ENCODE assay signal across 12 cellular contexts in the genomic region with DNA sequence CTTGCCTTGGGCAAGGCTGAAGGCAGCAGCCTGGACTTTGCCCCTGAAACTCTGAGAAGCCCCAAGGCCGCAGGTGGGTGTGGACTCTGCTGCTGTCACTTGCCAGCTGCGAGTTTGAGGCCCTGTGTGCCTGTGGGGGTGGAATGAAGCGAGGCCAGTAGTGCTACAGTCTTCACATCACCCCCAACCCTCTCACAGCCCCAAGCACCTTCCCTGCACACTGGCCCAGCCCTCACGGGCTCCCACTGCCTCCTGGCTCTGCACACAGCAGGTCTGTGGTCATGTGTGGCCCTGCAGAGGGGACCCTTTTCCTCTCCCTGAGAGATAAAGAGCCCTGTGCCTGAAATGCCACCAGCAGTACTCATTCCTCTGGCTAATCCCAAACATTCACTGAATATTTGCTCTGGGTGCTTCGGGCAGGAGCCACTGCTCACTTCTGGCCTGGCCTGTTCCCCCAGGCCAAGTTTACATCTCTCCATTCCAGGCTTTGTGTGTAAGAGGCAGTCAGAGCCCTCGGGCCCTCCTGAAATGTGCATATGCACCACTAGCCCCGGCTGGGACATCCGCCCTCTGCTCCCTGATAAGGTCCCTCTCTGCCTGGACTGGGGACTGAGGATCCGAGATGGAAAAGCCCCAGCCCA. TPM values are rescaled to one million over a fixed set of nuclear protein-coding genes. Genes with fewer than 3 reads are reported as not detected.
A peak's percentile ranks its signal among the peaks of the same experiment; 100 is the strongest.
DNase-seq lines count a peak whose midpoint lies in the region; TF ChIP-seq lines count a peak whose summit lies in the region.
"Had no signal": no experiment of that assay in that cellular context is flagged by ENCODE, and none has a peak within 500 bp of the region (broad histone marks: within the 10 kb centered on the region; RNA-seq: fewer than 3 reads in every experiment).

No MANE protein-coding gene starts in this region.

- DNase-seq in AG20443 (ENCODE audit: low spot score) (peak; percentile 63), ecto neural progenitor cell (ENCODE audit: low spot score) (peak; percentile 63), cerebellum (ENCODE audit: low spot score) (no peak), brain microvascular endothelial cell (no peak), Ammon's horn (ENCODE audit: low spot score) (no peak), posterior vena cava (ENCODE audit: low spot score) (no peak)
- DNase-seq: natural killer cell, NCI-H1092, NCI-H446 treated with DMSO at 0.1 percent for 48 hours had no signal

- H3K9me3 ChIP-seq in HUES6 (ENCODE audit: control insufficient read depth, insufficient read depth, low read depth, low read length): no peaks in the 10 kb centered on the region
- no peaks in the 10 kb centered on the region for H3K9me3 ChIP-seq in muscle layer of duodenum (ENCODE audit: control insufficient read depth in 1 of 2, low read length in 2 of 2)

- H3K27me3 ChIP-seq in HUES6 (ENCODE audit: control insufficient read depth, insufficient read depth, low read length) (no peaks in the 10 kb centered on the region), muscle layer of duodenum (ENCODE audit: low read depth, low read length) (no peaks in the 10 kb centered on the region), brain microvascular endothelial cell (replicated peaks) (no peaks in the 10 kb centered on the region)

- H3K9ac ChIP-seq in HUES6 (ENCODE audit: low read length): peak overlapping the region; percentile 54

- TF ChIP-seq CTCF in brain microvascular endothelial cell (IDR thresholded peaks at IDR 0.05; ENCODE audit: low read depth, low read length, missing control alignments): no peak

- H3K4me3 ChIP-seq in HUES6 (ENCODE audit: low read depth, low read length): no peak overlapping the region; the same call in 1 of the 2 replicates
- no peak overlapping the region for H3K4me3 ChIP-seq in muscle layer of duodenum (ENCODE audit: low read depth in 1 of 2, low read length in 2 of 2)
- no peak overlapping the region for H3K4me3 ChIP-seq in brain microvascular endothelial cell (ENCODE audit: low read depth, low read length)
- H3K4me3 ChIP-seq: skin epidermis had no signal

- intact Hi-C loops in posterior vena cava (cut with DNase I): no loop called here

- peak overlapping the region; percentile 25; the same call in 1 of the 2 replicates for H3K27ac ChIP-seq in HUES6 (ENCODE audit: low read depth, low read length)
- peak overlapping the region; percentile 23 for H3K27ac ChIP-seq in muscle layer of duodenum (ENCODE audit: low read length)
- no peak overlapping the region for H3K27ac ChIP-seq in brain microvascular endothelial cell

- in situ Hi-C loops in brain microvascular endothelial cell (cut with HindIII; ENCODE audit: low pct_ligation_motif_present, low sequenced_read_pairs): no loop called here

- H3K4me1 ChIP-seq in HUES6 (ENCODE audit: control insufficient read depth, insufficient read depth, low read length) (peaks cover 65% of the 10 kb centered on the region), muscle layer of duodenum (ENCODE audit: control insufficient read depth in 1 of 2, insufficient read depth in 2 of 2, low read length in 2 of 2) (peaks cover 8 to 23% of the 10 kb centered on the region in 2 donors)

- H3K36me3 ChIP-seq in HUES6 (ENCODE audit: control insufficient read depth, insufficient read depth, low read length) (no peaks in the 10 kb centered on the region), muscle layer of duodenum (ENCODE audit: control insufficient read depth in 1 of 2, insufficient read depth in 2 of 2, low read length in 2 of 2) (no peaks in the 10 kb centered on the region), brain microvascular endothelial cell (replicated peaks) (no peaks in the 10 kb centered on the region)

RNA-seq across cellular contexts. Expression of a gene that starts 17.7 kb away (rescaled TPM):
- total RNA-seq in cerebellum (26.0 TPM), posterior vena cava (1 to 10 TPM; 2.3 to 3.2 TPM)

RNA-seq across cellular contexts. Expression of a gene that starts 27.6 kb away (rescaled TPM):
- total RNA-seq in cerebellum (24.8 TPM), posterior vena cava (10 to 100 TPM; 16.5 to 16.8 TPM)

RNA-seq across cellular contexts. Expression of a gene that starts 45.9 kb away (rescaled TPM):
- total RNA-seq in cerebellum (70.2 TPM), posterior vena cava (100 to 1,000 TPM; 414 to 565 TPM)

RNA-seq across cellular contexts. Expression of a gene that starts 58.1 kb away (rescaled TPM):
- total RNA-seq in cerebellum (18.0 TPM), posterior vena cava (10 to 100 TPM; 49.9 to 54.4 TPM)

Comparison
In these comparisons a context has a peak if more than half of its experiments do, and no peak if none do; other contexts are left out.
1. DNase-seq: peak in AG20443 (single experiment) and ecto neural progenitor cell (single experiment); none in cerebellum (single experiment), brain microvascular endothelial cell (single experiment), Ammon's horn (single experiment) and posterior vena cava (single experiment).